Comparison of ENCODE assay signal across 8 cellular contexts in genomic region chr4:128385683-128386304, GRCh38.
DNase-seq lines count a peak whose midpoint lies in the region; ATAC-seq and TF ChIP-seq lines count a peak whose summit lies in the region.

No MANE protein-coding gene starts in this region.

- no peaks in the 10 kb centered on the region for H3K27me3 ChIP-seq in left ventricle myocardium inferior (ENCODE audit: low read depth)
- no peaks in the 10 kb centered on the region for H3K27me3 ChIP-seq in tibial artery

- intact Hi-C loops in left ventricle myocardium inferior (cut with micrococcal nuclease) (no loop called here), tibial artery (cut with DNase I; ENCODE audit: low total_unique reads) (loop anchor here (2.0 kb wide), 1 partner anchor 99 kb away; the partner anchor contains the start of gene PGRMC2)
- intact Hi-C loops in activated T-helper 1 cell treated with anti-CD3 and anti-CD28 coated beads, Interleukin-12 subunit alpha, Interleukin-12 subunit beta, Interleukin-2, Interleukin-4 antibody, amounts not matched to agents 30 ng/mL and 10 ng/mL and 1 ng/mL, durations not matched to agents 14 hours and 24 hours and 36 hours (cut with micrococcal nuclease) = no loop called here

- no peak for ATAC-seq in HG02973 (IDR thresholded peaks at IDR 0.05; ENCODE audit: unreplicated experiment)

- peaks cover 54% of the 10 kb centered on the region for H3K4me1 ChIP-seq in left ventricle myocardium inferior
- peaks cover 0 to 28% (median 26%) of the 10 kb centered on the region in 4 donors for H3K4me1 ChIP-seq in tibial artery

- CTCF ChIA-PET in RWPE1 (lab: Yijun Ruan, JAX) = interaction anchor here (0.6 to 1.0 kb wide), 2 partner anchors 194 to 340 kb away, joined by 4 read pairs; no protein-coding TSS in a partner anchor

- no peak overlapping the region for H3K4me3 Mint-ChIP-seq in activated T-helper 1 cell treated with anti-CD3 and anti-CD28 coated beads, Interleukin-12 subunit alpha, Interleukin-12 subunit beta, Interleukin-2, Interleukin-4 antibody, amounts not matched to agents 30 ng/mL and 10 ng/mL and 1 ng/mL, durations not matched to agents 14 hours and 24 hours and 36 hours

- TF ChIP-seq CTCF in RWPE1 (conservative IDR thresholded peaks at IDR 0.05; ENCODE audit: low read depth) (no peak; the same call in 1 of the 2 replicates), left ventricle myocardium inferior (IDR thresholded peaks at IDR 0.05; ENCODE audit: borderline replicate concordance) (peak; percentile 12), tibial artery (IDR thresholded peaks at IDR 0.05) (no peak)

- no peak overlapping the region for H3K4me3 ChIP-seq in left ventricle myocardium inferior
- H3K4me3 ChIP-seq in tibial artery = no peak overlapping the region

- H3K36me3 ChIP-seq in left ventricle myocardium inferior (no peaks in the 10 kb centered on the region), tibial artery (no peaks in the 10 kb centered on the region)

- DNase-seq in NCI-H1694 treated with DMSO at 0.1 percent for 48 hours (lab: John Stamatoyannopoulos, UW) (peak; percentile 5), NCI-H1694 (lab: John Stamatoyannopoulos, UW) (no peak), RWPE1 (ENCODE audit: low spot score) (peak; percentile 80), left ventricle myocardium inferior (no peak), tibial artery (no peak), AG08396 (ENCODE audit: low spot score) (no peak)
- no peak for DNase-seq in activated T-helper 1 cell treated with anti-CD3 and anti-CD28 coated beads, Interleukin-12 subunit alpha, Interleukin-12 subunit beta, Interleukin-2, Interleukin-4 antibody, amounts not matched to agents 30 ng/mL and 10 ng/mL and 1 ng/mL, durations not matched to agents 14 hours and 24 hours and 36 hours (ENCODE audit: low spot score)

- H3K27me3 Mint-ChIP-seq in activated T-helper 1 cell treated with anti-CD3 and anti-CD28 coated beads, Interleukin-12 subunit alpha, Interleukin-12 subunit beta, Interleukin-2, Interleukin-4 antibody, amounts not matched to agents 30 ng/mL and 10 ng/mL and 1 ng/mL, durations not matched to agents 14 hours and 24 hours and 36 hours (ENCODE audit: insufficient read depth) = no peaks in the 10 kb centered on the region

- no peaks in the 10 kb centered on the region for H3K9me3 ChIP-seq in left ventricle myocardium inferior (replicated peaks)
- no peaks in the 10 kb centered on the region for H3K9me3 ChIP-seq in tibial artery

- H3K27ac ChIP-seq in RWPE1 (peak overlapping the region; percentile 95), left ventricle myocardium inferior (replicated peaks) (peak overlapping the region; percentile 92), tibial artery (peak overlapping the region; percentile 60 to 77)

- POLR2A ChIA-PET in RWPE1 (lab: Yijun Ruan, JAX; ENCODE audit: low non-redundant PET) = no interaction called here

- H3K36me3 Mint-ChIP-seq in activated T-helper 1 cell treated with anti-CD3 and anti-CD28 coated beads, Interleukin-12 subunit alpha, Interleukin-12 subunit beta, Interleukin-2, Interleukin-4 antibody, amounts not matched to agents 30 ng/mL and 10 ng/mL and 1 ng/mL, durations not matched to agents 14 hours and 24 hours and 36 hours (ENCODE audit: low read depth) = no peaks in the 10 kb centered on the region

- no peak overlapping the region for H3K27ac Mint-ChIP-seq in activated T-helper 1 cell treated with anti-CD3 and anti-CD28 coated beads, Interleukin-12 subunit alpha, Interleukin-12 subunit beta, Interleukin-2, Interleukin-4 antibody, amounts not matched to agents 30 ng/mL and 10 ng/mL and 1 ng/mL, durations not matched to agents 14 hours and 24 hours and 36 hours

- no peaks in the 10 kb centered on the region for H3K9me3 Mint-ChIP-seq in activated T-helper 1 cell treated with anti-CD3 and anti-CD28 coated beads, Interleukin-12 subunit alpha, Interleukin-12 subunit beta, Interleukin-2, Interleukin-4 antibody, amounts not matched to agents 30 ng/mL and 10 ng/mL and 1 ng/mL, durations not matched to agents 14 hours and 24 hours and 36 hours

- H3K4me1 Mint-ChIP-seq in activated T-helper 1 cell treated with anti-CD3 and anti-CD28 coated beads, Interleukin-12 subunit alpha, Interleukin-12 subunit beta, Interleukin-2, Interleukin-4 antibody, amounts not matched to agents 30 ng/mL and 10 ng/mL and 1 ng/mL, durations not matched to agents 14 hours and 24 hours and 36 hours (ENCODE audit: low read depth) = no peaks in the 10 kb centered on the region

Comparison
In these comparisons a context has a peak if more than half of its experiments do, and no peak if none do; other contexts are left out.
1. DNase-seq: peak in NCI-H1694 treated with DMSO at 0.1 percent for 48 hours (single experiment) and RWPE1 (single experiment); none in NCI-H1694 (single experiment), left ventricle myocardium inferior (single experiment), tibial artery (0 of 2), AG08396 (single experiment) and activated T-helper 1 cell treated with anti-CD3 and anti-CD28 coated beads, Interleukin-12 subunit alpha, Interleukin-12 subunit beta, Interleukin-2, Interleukin-4 antibody, amounts not matched to agents 30 ng/mL and 10 ng/mL and 1 ng/mL, durations not matched to agents 14 hours and 24 hours and 36 hours (single experiment).
2. Peak in every context shown above with its lines, with median percentiles within 50 percentile points of each other: H3K27ac ChIP-seq.